Comparison of ENCODE assay signal across 10 cellular contexts in the genomic region with DNA sequence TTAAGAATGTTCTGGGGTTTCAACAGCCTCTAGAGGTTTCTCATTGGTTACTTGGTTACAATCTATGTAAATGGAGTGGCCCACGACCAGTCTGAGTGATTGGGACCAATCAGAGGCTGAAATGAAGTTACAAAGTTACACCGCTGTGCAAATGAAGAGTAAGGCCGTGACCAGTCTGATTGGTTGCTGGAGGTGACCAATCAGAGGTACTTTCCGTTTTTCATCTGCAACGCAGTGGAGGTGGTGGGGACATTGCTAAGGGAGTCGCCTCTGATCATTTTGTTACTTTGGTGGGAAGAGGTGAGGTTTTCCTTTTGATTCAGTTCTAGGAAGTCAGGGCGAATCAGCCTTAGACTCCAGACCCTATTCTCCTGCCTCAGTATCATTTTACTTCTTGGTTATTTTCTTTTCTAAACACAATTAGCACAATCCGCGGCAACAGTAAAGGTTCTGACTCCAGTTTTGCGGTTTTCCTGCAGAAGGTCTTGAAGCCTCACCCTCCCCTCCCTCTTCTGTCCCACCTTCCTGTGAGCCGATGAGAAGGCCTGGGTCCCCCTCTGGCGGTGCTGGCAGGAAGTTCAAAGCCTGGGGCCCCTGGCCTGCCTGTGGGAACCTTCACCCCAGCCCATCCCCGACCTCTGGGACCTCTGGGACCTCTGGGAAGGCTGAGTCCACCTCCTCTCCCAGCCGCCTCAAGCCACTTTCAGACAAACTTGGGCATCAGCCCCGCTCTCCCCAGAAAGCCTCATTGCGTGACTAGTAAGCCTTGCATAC. TPM values are rescaled to one million over a fixed set of nuclear protein-coding genes. Genes with fewer than 3 reads are reported as not detected.
DNase-seq lines count a peak whose midpoint lies in the region; TF ChIP-seq lines count a peak whose summit lies in the region.
"Had no signal": no experiment of that assay in that cellular context is flagged by ENCODE, and none has a peak within 500 bp of the region (broad histone marks: within the 10 kb centered on the region; RNA-seq: fewer than 3 reads in every experiment).

No MANE protein-coding gene starts in this region.

- H3K4me1 ChIP-seq in H9 (ENCODE audit: insufficient read depth, low read length) = no peaks in the 10 kb centered on the region
- H3K4me1 ChIP-seq: body of pancreas had no signal

- no peak overlapping the region for H2BK20ac ChIP-seq in H9 (ENCODE audit: low read depth, low read length, poor library complexity, severe bottlenecking)

- H3K9me3 Mint-ChIP-seq in H9 = peaks cover 45 to 95% of the 10 kb centered on the region in 2 experiments
- H3K9me3 Mint-ChIP-seq in activated naive CD8-positive, alpha-beta T cell treated with anti-CD3 and anti-CD28 coated beads for 36 hours = no peaks in the 10 kb centered on the region

- H3K4me1 Mint-ChIP-seq in H9 = no peaks in the 10 kb centered on the region
- H3K4me1 Mint-ChIP-seq in activated naive CD8-positive, alpha-beta T cell treated with anti-CD3 and anti-CD28 coated beads for 36 hours = peaks cover 14% of the 10 kb centered on the region

- no peak overlapping the region for H3K4me2 ChIP-seq in H9 (ENCODE audit: insufficient read depth, insufficient read length, low read length)

- H3K23ac ChIP-seq in H9 (ENCODE audit: insufficient read length, low read depth, low read length) = no peak overlapping the region

- H3K27me3 ChIP-seq in H9 (ENCODE audit: insufficient read depth, low read length) = no peaks in the 10 kb centered on the region
- H3K27me3 ChIP-seq: body of pancreas had no signal

- H3K27ac ChIP-seq in H9 (ENCODE audit: insufficient read length, low read depth, low read length) = no peak overlapping the region
- H3K27ac ChIP-seq: body of pancreas had no signal

- H3K79me1 ChIP-seq in H9 (ENCODE audit: insufficient read depth, low read depth, low read length, poor library complexity, severe bottlenecking) = no peaks in the 10 kb centered on the region

- no peak overlapping the region for H3K56ac ChIP-seq in H9 (ENCODE audit: insufficient read length, low read depth, low read length)

- no peak overlapping the region for H2BK15ac ChIP-seq in H9 (ENCODE audit: low read depth, low read length)

- peak overlapping the region; percentile 95 for H4K8ac ChIP-seq in H9 (replicated peaks; ENCODE audit: insufficient read length, low read depth, low read length)

- H3K4me3 Mint-ChIP-seq in H9 = no peak overlapping the region
- peak overlapping the region; percentile 62 for H3K4me3 Mint-ChIP-seq in activated naive CD8-positive, alpha-beta T cell treated with anti-CD3 and anti-CD28 coated beads for 36 hours

- WGBS in H9 (ENCODE audit: extremely low coverage, insufficient read length, low lambda C conversion rate) = no CpG with 5 or more reads among the region's 16 CpGs

- H2AFZ ChIP-seq in H9 (ENCODE audit: low read length) = no peak overlapping the region

- H3K27ac Mint-ChIP-seq in H9 = no peak overlapping the region
- H3K27ac Mint-ChIP-seq in activated naive CD8-positive, alpha-beta T cell treated with anti-CD3 and anti-CD28 coated beads for 36 hours = peak overlapping the region; percentile 79

- TF ChIP-seq CTCF in H9 (conservative IDR thresholded peaks at IDR 0.05) = no peak

- peaks cover 82% of the 10 kb centered on the region for H3K9me3 ChIP-seq in H9 (ENCODE audit: control insufficient read depth, low read depth, low read length)
- H3K9me3 ChIP-seq: body of pancreas had no signal

- no peak overlapping the region for H2BK12ac ChIP-seq in H9 (ENCODE audit: insufficient read length, low read depth, low read length)

- H3K79me2 ChIP-seq in H9 (ENCODE audit: insufficient read depth, low read length) = no peaks in the 10 kb centered on the region

- H4K5ac ChIP-seq in H9 (ENCODE audit: insufficient read length, low read depth, low read length) = no peak overlapping the region

- H3T11ph ChIP-seq in H9 (ENCODE audit: low read length) = no peak overlapping the region

- H3K36me3 Mint-ChIP-seq in H9 (ENCODE audit: insufficient read depth in 1 of 3, low read depth in 3 of 3) = peaks cover under 1 to 28% (median 5%) of the 10 kb centered on the region in 3 experiments; a peak in 5 of 7 replicates
- no peaks in the 10 kb centered on the region for H3K36me3 Mint-ChIP-seq in activated naive CD8-positive, alpha-beta T cell treated with anti-CD3 and anti-CD28 coated beads for 36 hours

- no peak overlapping the region for H2BK5ac ChIP-seq in H9 (ENCODE audit: insufficient read length, low read length)

- H3K18ac ChIP-seq in H9 (ENCODE audit: insufficient read length, low read depth, low read length) = no peak overlapping the region

- DNase-seq in H9 = no peak
- peak; percentile 69 for DNase-seq in activated CD4-positive, alpha-beta T cell treated with anti-CD3 and anti-CD28 coated beads for 48 hours
- DNase-seq in activated naive CD8-positive, alpha-beta T cell treated with anti-CD3 and anti-CD28 coated beads for 36 hours = peak; percentile 71
- peak; percentile 33 to 47 for DNase-seq in stimulated activated CD4-positive, alpha-beta T cell treated with anti-CD3 and anti-CD28 coated beads, Interleukin-4, amount 100 ng/mL, for 48 hours (ENCODE audit: low read depth in 2 of 2)
- DNase-seq in H4 (ENCODE audit: low spot score) = no peak
- DNase-seq in NCI-H187 treated with DMSO at 0.1 percent for 48 hours (lab: John Stamatoyannopoulos, UW) = no peak
- no peak for DNase-seq in DMS153 (lab: John Stamatoyannopoulos, UW)
- no peak for DNase-seq in NCI-H1105 (lab: John Stamatoyannopoulos, UW)
- DNase-seq: body of pancreas, head of caudate nucleus had no signal

- H3K27me3 Mint-ChIP-seq in H9 (ENCODE audit: low read depth) = peaks cover 3% of the 10 kb centered on the region; the same call in 1 of the 2 replicates
- H3K27me3 Mint-ChIP-seq in activated naive CD8-positive, alpha-beta T cell treated with anti-CD3 and anti-CD28 coated beads for 36 hours = no peaks in the 10 kb centered on the region

- H3K4ac ChIP-seq in H9 (ENCODE audit: low read depth, low read length) = no peak overlapping the region

- no peak overlapping the region for H3K14ac ChIP-seq in H9 (ENCODE audit: insufficient read depth, low read length)

- H2AK5ac ChIP-seq in H9 (ENCODE audit: insufficient read length, low read length) = no peak overlapping the region

- H4K91ac ChIP-seq in H9 (ENCODE audit: insufficient read length, low read depth, low read length) = no peak overlapping the region

- no peaks in the 10 kb centered on the region for H4K20me1 ChIP-seq in H9 (ENCODE audit: control insufficient read depth, insufficient read depth, insufficient read length)

- H3K9ac ChIP-seq in H9 (ENCODE audit: extremely low read depth, insufficient read length, low read length) = no peak overlapping the region

- H2BK120ac ChIP-seq in H9 (ENCODE audit: low read depth, low read length, poor library complexity, severe bottlenecking) = no peak overlapping the region

- no peaks in the 10 kb centered on the region for H3K23me2 ChIP-seq in H9 (ENCODE audit: insufficient read length, low read depth, low read length, poor library complexity, severe bottlenecking)

RNA-seq across cellular contexts. Expression of a gene that starts 38.7 kb away (rescaled TPM):
- total RNA-seq in H9 (2021) = 0.92 and 1.0 TPM in 2 replicates
- total RNA-seq in activated naive CD8-positive, alpha-beta T cell treated with anti-CD3 and anti-CD28 coated beads for 36 hours = under 1 TPM; 0.48 to 0.58 TPM
- total RNA-seq in H4 (2014; rRNA removed; shearing (Covaris generic)) = 0.10 and 0.12 TPM in 2 replicates

Comparison
In these comparisons a context has a peak if more than half of its experiments do, and no peak if none do; other contexts are left out.
1. DNase-seq: peak in activated CD4-positive, alpha-beta T cell treated with anti-CD3 and anti-CD28 coated beads for 48 hours (single experiment), activated naive CD8-positive, alpha-beta T cell treated with anti-CD3 and anti-CD28 coated beads for 36 hours (single experiment) and stimulated activated CD4-positive, alpha-beta T cell treated with anti-CD3 and anti-CD28 coated beads, Interleukin-4, amount 100 ng/mL, for 48 hours (2 of 2); none in H9 (single experiment), H4 (single experiment), NCI-H187 treated with DMSO at 0.1 percent for 48 hours (single experiment), DMS153 (single experiment) and NCI-H1105 (single experiment).